In genomic region chrX:2694868-2695267, GRCh38 we compare ENCODE assay signal across 11 cellular contexts. TPM values are rescaled to one million over a fixed set of nuclear protein-coding genes. Genes with fewer than 3 reads are reported as not detected.
DNase-seq lines count a peak whose midpoint lies in the region; ATAC-seq and TF ChIP-seq lines count a peak whose summit lies in the region.
"Had no signal": no experiment of that assay in that cellular context is flagged by ENCODE, and none has a peak within 500 bp of the region (broad histone marks: within the 10 kb centered on the region; RNA-seq: fewer than 3 reads in every experiment).

No MANE protein-coding gene starts in this region.

- ATAC-seq in GM21825 (IDR thresholded peaks at IDR 0.05; ENCODE audit: unreplicated experiment) (no peak), HG02885 (IDR thresholded peaks at IDR 0.05; ENCODE audit: poor library complexity, unreplicated experiment) (no peak)

- peaks cover 17% of the 10 kb centered on the region for H3K36me3 ChIP-seq in BLaER1
- H3K36me3 ChIP-seq in osteoblast (ENCODE audit: insufficient read depth, low read length): peaks cover 5% of the 10 kb centered on the region
- peaks cover under 1 to 20% of the 10 kb centered on the region in 2 donors for H3K36me3 ChIP-seq in neuronal stem cell (replicated peaks in 1 of 2; ENCODE audit: control insufficient read depth in 2 of 2, insufficient read depth in 2 of 2, low read length in 2 of 2)
- H3K36me3 ChIP-seq: WERI-Rb-1 had no signal

- no peak overlapping the region for H3K18ac ChIP-seq in neuronal stem cell (ENCODE audit: low read length)

- no peaks in the 10 kb centered on the region for H3K9me3 Mint-ChIP-seq in HFFc6
- no peaks in the 10 kb centered on the region for H3K9me3 Mint-ChIP-seq in endothelial cell (ENCODE audit: unreplicated experiment)

- no peak overlapping the region for H2BK15ac ChIP-seq in neuronal stem cell (ENCODE audit: low read length)

- H4K20me1 ChIP-seq in BLaER1: peaks cover 50% of the 10 kb centered on the region
- peaks cover 39% of the 10 kb centered on the region for H4K20me1 ChIP-seq in osteoblast (ENCODE audit: insufficient read depth, low read length)

- H3K27ac Mint-ChIP-seq in HFFc6: peak overlapping the region; percentile 97
- peak overlapping the region; percentile 14 for H3K27ac Mint-ChIP-seq in endothelial cell (ENCODE audit: unreplicated experiment)

- no peak for DNase-seq in HFFc6
- DNase-seq in endothelial cell (ENCODE audit: low spot score): no peak
- peak; percentile 85 for DNase-seq in osteoblast (ENCODE audit: insufficient read length, low spot score, missing footprints)
- no peak for DNase-seq in NOMO-1 (lab: John Stamatoyannopoulos, UW; ENCODE audit: unreplicated experiment in 2 of 2)
- no peak for DNase-seq in neuronal stem cell (ENCODE audit: low spot score)
- DNase-seq: DMS153, NCI-H2029 treated with DMSO at 0.1 percent for 48 hours, WERI-Rb-1 had no signal

- H3K36me3 Mint-ChIP-seq in HFFc6 (ENCODE audit: low read depth): peaks cover 65% of the 10 kb centered on the region
- H3K36me3 Mint-ChIP-seq in endothelial cell (ENCODE audit: low read depth, unreplicated experiment): peaks cover 29% of the 10 kb centered on the region

- H3K23ac ChIP-seq in neuronal stem cell (ENCODE audit: low read depth, low read length, poor library complexity): no peak overlapping the region

- peaks cover 72% of the 10 kb centered on the region for H3K79me2 ChIP-seq in osteoblast (ENCODE audit: insufficient read depth, low read length)

- H3K4me3 Mint-ChIP-seq in HFFc6 (peak overlapping the region; percentile 99), endothelial cell (ENCODE audit: unreplicated experiment) (peak overlapping the region; percentile 40)

- H3K27ac ChIP-seq in BLaER1: peak overlapping the region; percentile 82
- H3K27ac ChIP-seq in osteoblast (ENCODE audit: low read depth, low read length): peak overlapping the region; percentile 68
- H3K27ac ChIP-seq in neuronal stem cell (replicated peaks; ENCODE audit: low read length): no peak overlapping the region
- H3K27ac ChIP-seq: WERI-Rb-1 had no signal

- H3K9me3 ChIP-seq in BLaER1 (no peaks in the 10 kb centered on the region), osteoblast (ENCODE audit: low read depth, low read length) (no peaks in the 10 kb centered on the region), neuronal stem cell (replicated peaks in 1 of 2; ENCODE audit: control insufficient read depth in 2 of 2, insufficient read depth in 1 of 2, low read depth in 1 of 2, low read length in 2 of 2) (no peaks in the 10 kb centered on the region)

- H3K27me3 ChIP-seq in BLaER1 (no peaks in the 10 kb centered on the region), osteoblast (ENCODE audit: insufficient read depth, low read length) (no peaks in the 10 kb centered on the region), neuronal stem cell (ENCODE audit: control insufficient read depth in 3 of 3, insufficient read depth in 3 of 3, low read depth in 1 of 3, low read length in 3 of 3) (peaks cover 0 to 3% (median 0%) of the 10 kb centered on the region in 3 experiments)

- H4K8ac ChIP-seq in neuronal stem cell (ENCODE audit: low read depth, low read length): no peak overlapping the region

- H3K27me3 Mint-ChIP-seq in HFFc6 (ENCODE audit: insufficient read depth): peaks cover 8% of the 10 kb centered on the region
- peaks cover 16% of the 10 kb centered on the region for H3K27me3 Mint-ChIP-seq in endothelial cell (ENCODE audit: unreplicated experiment)

- no peak overlapping the region for H3K14ac ChIP-seq in neuronal stem cell (ENCODE audit: low read length)

- no peak for TF ChIP-seq CTCF in HFFc6 (IDR thresholded peaks at IDR 0.05)
- TF ChIP-seq CTCF in endothelial cell (IDR thresholded peaks at IDR 0.05; ENCODE audit: unreplicated experiment): no peak
- TF ChIP-seq CTCF in osteoblast (IDR thresholded peaks at IDR 0.05; ENCODE audit: extremely low read depth, low read depth, low read length): no peak

- H4K91ac ChIP-seq in neuronal stem cell (ENCODE audit: low read depth, low read length, poor library complexity): no peak overlapping the region

- peaks cover 74% of the 10 kb centered on the region for H3K4me1 ChIP-seq in BLaER1
- peaks cover 41% of the 10 kb centered on the region for H3K4me1 ChIP-seq in osteoblast (ENCODE audit: insufficient read depth, low read length)
- H3K4me1 ChIP-seq in neuronal stem cell (ENCODE audit: control insufficient read depth in 2 of 2, insufficient read depth in 1 of 2, low read depth in 1 of 2, low read length in 2 of 2): peaks cover 3 to 16% of the 10 kb centered on the region in 2 donors

- H2AFZ ChIP-seq in osteoblast (ENCODE audit: low read length): no peak overlapping the region
- H2AFZ ChIP-seq in neuronal stem cell (ENCODE audit: low read length): no peak overlapping the region

- no peak overlapping the region for H2AK5ac ChIP-seq in neuronal stem cell (ENCODE audit: low read depth, low read length)

- H3K4me3 ChIP-seq in BLaER1 (peak overlapping the region; percentile 99), osteoblast (ENCODE audit: insufficient read depth, low read length) (peak overlapping the region; percentile 16), neuronal stem cell (ENCODE audit: low read length in 2 of 2) (no peak overlapping the region)

- H2BK120ac ChIP-seq in neuronal stem cell (ENCODE audit: low read depth, low read length): no peak overlapping the region

- H2BK5ac ChIP-seq in neuronal stem cell (ENCODE audit: low read length): no peak overlapping the region

- peak overlapping the region; percentile 99 for H3K4me2 ChIP-seq in BLaER1
- peak overlapping the region; percentile 92 for H3K4me2 ChIP-seq in osteoblast (ENCODE audit: insufficient read depth, low read length)
- H3K4me2 ChIP-seq in neuronal stem cell (ENCODE audit: insufficient read depth, low read length, poor library complexity, severe bottlenecking): no peak overlapping the region

- H3K4ac ChIP-seq in neuronal stem cell (ENCODE audit: low read length): no peak overlapping the region

- H2BK12ac ChIP-seq in neuronal stem cell (ENCODE audit: low read length): no peak overlapping the region

- WGBS in neuronal stem cell (ENCODE audit: extremely low coverage in 2 of 2, insufficient read length in 2 of 2, insufficient replicate concordance in 1 of 2), 2 donors: no CpG with 5 or more reads among the region's 7 CpGs

- peaks cover 10% of the 10 kb centered on the region for H3K79me1 ChIP-seq in neuronal stem cell (ENCODE audit: low read depth, low read length)

- H3K9ac ChIP-seq in BLaER1: peak overlapping the region; percentile 96
- no peak overlapping the region for H3K9ac ChIP-seq in neuronal stem cell (ENCODE audit: low read depth, low read length, poor library complexity)

- H3K4me1 Mint-ChIP-seq in HFFc6 (ENCODE audit: low read depth) (peaks cover 71% of the 10 kb centered on the region), endothelial cell (ENCODE audit: unreplicated experiment) (peaks cover 60% of the 10 kb centered on the region)

RNA-seq across cellular contexts. Expression of gene CD99, which starts 3.8 kb away (rescaled TPM):
- total RNA-seq in HFFc6 (2021; fragmentation: NEBNext Ultra II Directional; extraction: Animal tissue kit (Norgen Biotek cat#: 25700)): 100 to 1,000 TPM; 526 to 610 (median 584) TPM
- 714 TPM for total RNA-seq in endothelial cell (ENCODE audit: unreplicated experiment)
- 331 and 455 TPM in 2 replicates for total RNA-seq in osteoblast
- 460 TPM for polyA plus RNA-seq in neuronal stem cell (2013, experiment 1 of 2)
- polyA plus RNA-seq in neuronal stem cell (2013, experiment 2 of 2): 454 TPM

RNA-seq across cellular contexts. Expression of gene XG, which starts 57.0 kb away (rescaled TPM):
- under 1 TPM in 5 of 6 experiments, not detected in 1; 0.07 to 0.48 (median 0.31) TPM for total RNA-seq in HFFc6 (2021; fragmentation: NEBNext Ultra II Directional; extraction: Animal tissue kit (Norgen Biotek cat#: 25700))
- 0.18 TPM for total RNA-seq in endothelial cell (ENCODE audit: unreplicated experiment)
- 3.2 and 4.0 TPM in 2 replicates for total RNA-seq in osteoblast
- polyA plus RNA-seq in neuronal stem cell (2013, experiment 1 of 2): not detected
- polyA plus RNA-seq in neuronal stem cell (2013, experiment 2 of 2): 0.03 TPM

Comparison
In these comparisons a context has a peak if more than half of its experiments do, and no peak if none do; other contexts are left out.
1. H3K4me3 ChIP-seq: peak in BLaER1 (single experiment) and osteoblast (single experiment); none in neuronal stem cell (0 of 2).